ENCODE assay signal across 12 cellular contexts in the genomic region with DNA sequence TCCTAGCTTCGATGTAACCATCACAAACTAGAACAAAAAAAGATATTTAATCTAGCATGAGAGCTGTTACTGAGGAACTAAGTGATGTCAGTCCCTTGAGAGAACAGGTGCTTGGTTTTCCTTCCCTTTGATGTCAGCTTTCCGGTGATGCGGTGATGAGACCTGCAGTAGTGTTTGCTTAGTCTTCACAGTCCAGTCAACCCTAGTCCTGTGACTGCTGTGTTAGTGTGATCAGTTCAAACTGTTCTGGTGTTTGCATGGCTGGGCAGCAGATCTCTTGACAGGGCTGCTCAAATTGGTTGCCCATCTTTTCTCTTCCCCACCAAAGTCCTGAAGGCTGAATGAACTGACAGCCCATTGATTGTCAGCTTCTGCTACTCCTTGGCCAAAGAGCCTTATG.
A peak's percentile ranks its signal among the peaks of the same experiment; 100 is the strongest.
DNase-seq lines count a peak whose midpoint lies in the region; ATAC-seq, FAIRE-seq and TF ChIP-seq lines count a peak whose summit lies in the region.
"Had no signal": no experiment of that assay in that cellular context is flagged by ENCODE, and none has a peak within 500 bp of the region (broad histone marks: within the 10 kb centered on the region; RNA-seq: fewer than 3 reads in every experiment).

No MANE protein-coding gene starts in this region.

- H3K36me3 Mint-ChIP-seq in neural progenitor cell = no peaks in the 10 kb centered on the region

- DNase-seq in HTR-8/SVneo (ENCODE audit: insufficient read length, low spot score) (no peak), bronchial epithelial cell (ENCODE audit: low read depth) (no peak), RCC 7860 (ENCODE audit: low spot score) (no peak), GM19238 (ENCODE audit: insufficient read length, low spot score) (no peak), neural progenitor cell (ENCODE audit: low spot score) (no peak)
- DNase-seq: anterior cingulate cortex had no signal

- H3K27me3 ChIP-seq in bronchial epithelial cell (ENCODE audit: control insufficient read depth, insufficient read depth, low read length) (peaks cover 3% of the 10 kb centered on the region), neural progenitor cell (no peaks in the 10 kb centered on the region)
- H3K27me3 ChIP-seq: SJSA1 had no signal

- no peak overlapping the region for H3K9ac ChIP-seq in neural progenitor cell

- no peaks in the 10 kb centered on the region for H3K9me3 ChIP-seq in neural progenitor cell (ENCODE audit: low read depth)
- H3K9me3 ChIP-seq: SJSA1 had no signal

- no peaks in the 10 kb centered on the region for H3K4me1 ChIP-seq in neural progenitor cell
- H3K4me1 ChIP-seq: SJSA1 had no signal

- no peaks in the 10 kb centered on the region for H3K79me2 ChIP-seq in neural progenitor cell (ENCODE audit: low read depth)

- no peaks in the 10 kb centered on the region for H3F3A ChIP-seq in neural progenitor cell (ENCODE audit: low read depth)

- ATAC-seq in GM18511 (IDR thresholded peaks at IDR 0.05; ENCODE audit: unreplicated experiment) (peak; percentile 89), GM21737 (IDR thresholded peaks at IDR 0.05; ENCODE audit: unreplicated experiment) (peak; percentile 96), HG02571 (IDR thresholded peaks at IDR 0.05; ENCODE audit: unreplicated experiment) (no peak)
- ATAC-seq: K562 had no signal

- no peak overlapping the region for H2AFZ ChIP-seq in neural progenitor cell (replicated peaks)

- H3K27ac ChIP-seq in neural progenitor cell = no peak overlapping the region
- H3K27ac ChIP-seq: SJSA1 had no signal

- FAIRE-seq in HTR-8/SVneo (lab: Jason Lieb, UNC) = peak; percentile 77
- FAIRE-seq in bronchial epithelial cell (lab: Jason Lieb, UNC) = peak; percentile 70
- FAIRE-seq in RCC 7860 (lab: Jason Lieb, UNC) = no peak
- FAIRE-seq: G401.6, K562 had no signal

- H3K27me3 Mint-ChIP-seq in neural progenitor cell (ENCODE audit: insufficient read depth, low read depth) = no peaks in the 10 kb centered on the region

- no peak overlapping the region for H3K27ac Mint-ChIP-seq in neural progenitor cell

- H4K20me1 ChIP-seq in neural progenitor cell (ENCODE audit: low read depth) = no peaks in the 10 kb centered on the region

- H3K4me3 Mint-ChIP-seq in neural progenitor cell = no peak overlapping the region

- H3K36me3 ChIP-seq in bronchial epithelial cell (ENCODE audit: control insufficient read depth, insufficient read depth, low read length) = no peaks in the 10 kb centered on the region
- H3K36me3 ChIP-seq in neural progenitor cell = no peaks in the 10 kb centered on the region
- H3K36me3 ChIP-seq: SJSA1 had no signal

- H3K4me1 Mint-ChIP-seq in neural progenitor cell = peaks cover 5% of the 10 kb centered on the region

- no peaks in the 10 kb centered on the region for H3K9me3 Mint-ChIP-seq in neural progenitor cell

- H3K4me2 ChIP-seq in neural progenitor cell = no peak overlapping the region

- no peak for TF ChIP-seq CTCF in bronchial epithelial cell (IDR thresholded peaks at IDR 0.05; ENCODE audit: insufficient read depth, low read length, severe bottlenecking)
- TF ChIP-seq CTCF in neural progenitor cell (IDR thresholded peaks at IDR 0.05) = no peak

- H3K4me3 ChIP-seq in bronchial epithelial cell (ENCODE audit: low read depth, low read length) = no peak overlapping the region
- H3K4me3 ChIP-seq in neural progenitor cell = no peak overlapping the region
- H3K4me3 ChIP-seq: K562, SJSA1 had no signal
